30 cellular contexts compared by ENCODE assay signal in the genomic region with DNA sequence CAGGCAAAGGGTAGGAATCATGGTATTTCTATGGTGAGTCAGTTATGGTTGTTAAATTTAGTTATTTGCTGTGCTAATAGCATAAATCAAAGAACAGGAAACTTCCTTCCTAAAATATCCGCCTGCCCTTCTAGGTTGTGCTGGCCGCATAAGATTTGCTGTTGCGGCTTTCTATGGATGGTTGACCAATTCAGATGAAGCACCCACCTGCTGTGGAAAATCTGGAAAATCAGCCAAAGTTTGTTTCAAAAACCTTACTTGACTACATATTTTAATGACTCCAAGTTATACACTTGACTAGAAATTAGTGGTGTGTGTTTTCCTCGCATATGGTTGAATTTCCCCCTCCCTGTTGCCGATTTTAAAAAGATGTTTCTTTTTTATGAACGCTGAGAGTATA. TPM values are rescaled to one million over a fixed set of nuclear protein-coding genes. Genes with fewer than 3 reads are reported as not detected.
DNase-seq lines count a peak whose midpoint lies in the region; ATAC-seq, FAIRE-seq and TF ChIP-seq lines count a peak whose summit lies in the region.
"Had no signal": no experiment of that assay in that cellular context is flagged by ENCODE, and none has a peak within 500 bp of the region (broad histone marks: within the 10 kb centered on the region; RNA-seq: fewer than 3 reads in every experiment).

No MANE protein-coding gene starts in this region.

- DNase-seq in GM12892 (ENCODE audit: insufficient read length) (no peak), naive B cell (no peak), SKM-1 (lab: John Stamatoyannopoulos, UW; ENCODE audit: unreplicated experiment) (no peak), pons (ENCODE audit: low spot score) (no peak)
- DNase-seq in activated naive CD8-positive, alpha-beta T cell treated with anti-CD3 and anti-CD28 coated beads, Interleukin-2, amount 50 U/mL, for 24 hours = no peak
- DNase-seq in stimulated activated CD4-positive, alpha-beta T cell treated with anti-CD3 and anti-CD28 coated beads, Interleukin-1b, Interleukin-23, amount 100 ng/mL, for 48 hours = no peak
- DNase-seq: activated CD4-positive, alpha-beta T cell treated with anti-CD3 and anti-CD28 coated beads, Interleukin-2, amount 50 U/mL, for 1 hour; activated naive CD8-positive, alpha-beta T cell treated with anti-CD3 and anti-CD28 coated beads, Interleukin-2, amount 10 ng/mL, durations not matched to agents 7 days and 5 days; DND-41; gastrocnemius medialis; hypothalamus; left ventricle myocardium superior; NCI-H1092 treated with DMSO at 0.1 percent for 48 hours; NCI-H187; NCI-H2171 treated with DMSO at 0.1 percent for 48 hours; NCI-H526; nephron progenitor cell; NK-92 treated with Interleukin-12 subunit alpha and Interleukin-12 subunit beta, amount 100 ng/mL, for 24 hours; SHP77 treated with DMSO at 0.1 percent for 48 hours; SW 1271; T1000 had no signal

- peak; percentile 80 for FAIRE-seq in GM12892 (lab: Jason Lieb, UNC)

- no peaks in the 10 kb centered on the region for H3K27me3 ChIP-seq in BLaER1 treated with 17β-estradiol and CSF1 and Interleukin-3, amounts not matched to agents 10 nM and 100 nM
- H3K27me3 ChIP-seq: dorsolateral prefrontal cortex, gastrocnemius medialis, tibial nerve had no signal

- peak overlapping the region; percentile 50 for H3K27ac Mint-ChIP-seq in activated naive CD8-positive, alpha-beta T cell treated with anti-CD3 and anti-CD28 coated beads, Interleukin-2, amount 50 U/mL, for 24 hours
- H3K27ac Mint-ChIP-seq in naive B cell = peak overlapping the region in 5 of 6 donors; percentile 9 to 89 (median 71)
- H3K27ac Mint-ChIP-seq: activated naive CD8-positive, alpha-beta T cell treated with anti-CD3 and anti-CD28 coated beads, Interleukin-2, amount 10 ng/mL, durations not matched to agents 7 days and 5 days; GM23338; mesothelial cell of epicardium had no signal

- H3K36me3 ChIP-seq in BLaER1 treated with 17β-estradiol and CSF1 and Interleukin-3, amounts not matched to agents 10 nM and 100 nM = peaks cover 0 to 7% (median 5%) of the 10 kb centered on the region in 11 experiments; a peak in 7 of 22 replicates
- H3K36me3 ChIP-seq: gastrocnemius medialis, tibial nerve had no signal

- no peaks in the 10 kb centered on the region for H3K27me3 Mint-ChIP-seq in activated naive CD8-positive, alpha-beta T cell treated with anti-CD3 and anti-CD28 coated beads, Interleukin-2, amount 50 U/mL, for 24 hours
- no peaks in the 10 kb centered on the region for H3K27me3 Mint-ChIP-seq in naive B cell
- H3K27me3 Mint-ChIP-seq: activated naive CD8-positive, alpha-beta T cell treated with anti-CD3 and anti-CD28 coated beads, Interleukin-2, amount 10 ng/mL, durations not matched to agents 7 days and 5 days; central memory CD8-positive, alpha-beta T cell had no signal

- H3K4me1 ChIP-seq in BLaER1 treated with 17β-estradiol and CSF1 and Interleukin-3, amounts not matched to agents 10 nM and 100 nM = peaks cover 25 to 56% (median 38%) of the 10 kb centered on the region in 10 experiments

- peak overlapping the region in 1 of 10 experiments; percentile 9; a peak in 2 of 20 replicates for H3K4me3 ChIP-seq in BLaER1 treated with 17β-estradiol and CSF1 and Interleukin-3, amounts not matched to agents 10 nM and 100 nM
- H3K4me3 ChIP-seq: dorsolateral prefrontal cortex, gastrocnemius medialis, GM23338, skin epidermis, tibial nerve had no signal

- peak overlapping the region in 1 of 11 experiments; percentile 2; a peak in 1 of 22 replicates for H3K9ac ChIP-seq in BLaER1 treated with 17β-estradiol and CSF1 and Interleukin-3, amounts not matched to agents 10 nM and 100 nM

- ATAC-seq in activated naive CD8-positive, alpha-beta T cell treated with anti-CD3 and anti-CD28 coated beads, Interleukin-2, amount 50 U/mL, for 24 hours = no peak
- peak in 1 of 2 donors; percentile 14 for ATAC-seq in naive B cell (ENCODE audit: low read depth in 2 of 2)
- ATAC-seq: gastrocnemius medialis, GM23338, left ventricle myocardium superior, Panc1 had no signal

- peak overlapping the region; percentile 69 to 88 (median 78) for H3K4me2 ChIP-seq in BLaER1 treated with 17β-estradiol and CSF1 and Interleukin-3, amounts not matched to agents 10 nM and 100 nM
- H3K4me2 ChIP-seq: GM23338 had no signal

- no peaks in the 10 kb centered on the region for H3K36me3 Mint-ChIP-seq in activated naive CD8-positive, alpha-beta T cell treated with anti-CD3 and anti-CD28 coated beads, Interleukin-2, amount 50 U/mL, for 24 hours (ENCODE audit: low read depth)
- peaks cover 0 to 8% of the 10 kb centered on the region in 2 donors for H3K36me3 Mint-ChIP-seq in naive B cell
- H3K36me3 Mint-ChIP-seq: mesothelial cell of epicardium had no signal

- H3K9me3 Mint-ChIP-seq in activated naive CD8-positive, alpha-beta T cell treated with anti-CD3 and anti-CD28 coated beads, Interleukin-2, amount 50 U/mL, for 24 hours = no peaks in the 10 kb centered on the region
- no peaks in the 10 kb centered on the region for H3K9me3 Mint-ChIP-seq in naive B cell
- H3K9me3 Mint-ChIP-seq: activated naive CD8-positive, alpha-beta T cell treated with anti-CD3 and anti-CD28 coated beads, Interleukin-2, amount 10 ng/mL, durations not matched to agents 7 days and 5 days; central memory CD8-positive, alpha-beta T cell; GM23338; mesothelial cell of epicardium; nephron progenitor cell had no signal

- TF ChIP-seq POLR2A in GM12892 (IDR thresholded peaks at IDR 0.05; ENCODE audit: low read depth, low read length) = no peak

- peaks cover 0 to 89% (median 29%) of the 10 kb centered on the region in 11 experiments; a peak in 15 of 22 replicates for H4K20me1 ChIP-seq in BLaER1 treated with 17β-estradiol and CSF1 and Interleukin-3, amounts not matched to agents 10 nM and 100 nM

- peaks cover 0 to 7% (median 0%) of the 10 kb centered on the region in 11 experiments; a peak in 1 of 22 replicates for H3K9me3 ChIP-seq in BLaER1 treated with 17β-estradiol and CSF1 and Interleukin-3, amounts not matched to agents 10 nM and 100 nM (replicated peaks in 1 of 11)
- H3K9me3 ChIP-seq: gastrocnemius medialis, tibial nerve had no signal

- peak overlapping the region in 4 of 11 experiments; percentile 2 to 41 (median 13); a peak in 5 of 22 replicates for H3K27ac ChIP-seq in BLaER1 treated with 17β-estradiol and CSF1 and Interleukin-3, amounts not matched to agents 10 nM and 100 nM
- H3K27ac ChIP-seq: C4-2B, dorsolateral prefrontal cortex, skin epidermis, tibial nerve had no signal

- H3K4me3 Mint-ChIP-seq in activated naive CD8-positive, alpha-beta T cell treated with anti-CD3 and anti-CD28 coated beads, Interleukin-2, amount 50 U/mL, for 24 hours = peak overlapping the region; percentile 47
- H3K4me3 Mint-ChIP-seq in naive B cell = peak overlapping the region in 7 of 8 donors; percentile 4 to 68 (median 48)
- H3K4me3 Mint-ChIP-seq: activated naive CD8-positive, alpha-beta T cell treated with anti-CD3 and anti-CD28 coated beads, Interleukin-2, amount 10 ng/mL, durations not matched to agents 7 days and 5 days; GM23338; mesothelial cell of epicardium; nephron progenitor cell had no signal

- peaks cover 90% of the 10 kb centered on the region for H3K4me1 Mint-ChIP-seq in activated naive CD8-positive, alpha-beta T cell treated with anti-CD3 and anti-CD28 coated beads, Interleukin-2, amount 50 U/mL, for 24 hours
- H3K4me1 Mint-ChIP-seq in naive B cell = peaks cover 56 to 91% (median 83%) of the 10 kb centered on the region in 3 donors

RNA-seq across cellular contexts. Expression of a gene that starts 52.7 kb away (rescaled TPM):
- polyA plus RNA-seq in GM12892 (2012; ENCODE audit: missing spikeins) = 23.2 TPM
- 10 to 100 TPM; 65.7 to 92.7 (median 69.1) TPM for polyA plus RNA-seq in naive B cell (ENCODE audit: low read depth in 6 of 6)
